Comparison of ENCODE assay signal across 1 cellular context in the genomic region with DNA sequence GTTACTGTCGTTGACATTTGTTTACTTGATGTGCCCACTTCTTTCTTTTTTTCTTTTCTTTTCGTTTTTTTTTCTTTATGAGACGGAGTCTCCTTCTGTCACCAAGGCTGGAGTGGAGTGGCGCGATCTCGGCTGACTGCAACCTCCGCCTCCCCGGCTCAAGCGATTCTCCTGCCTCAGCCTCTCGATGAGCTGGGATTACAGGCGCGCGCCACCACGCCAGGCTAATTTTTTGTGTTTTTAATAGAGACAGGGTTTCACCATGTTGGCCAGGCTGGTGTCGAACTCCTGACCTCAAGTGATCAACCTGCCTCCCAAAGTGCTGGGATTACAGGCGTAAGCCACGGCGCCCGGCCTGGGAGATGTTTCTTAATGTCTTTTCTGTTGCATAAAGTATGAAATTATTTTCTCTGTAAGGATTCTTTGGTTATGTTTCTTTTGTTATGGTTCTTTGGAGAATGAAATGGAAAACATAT.
TF ChIP-seq lines count a peak whose summit lies in the region.

No MANE protein-coding gene starts in this region.

TF ChIP-seq in K562, 482 proteins besides CTCF, POLR2A, EP300 and RAD21 (continued from another document):
- TF ChIP-seq KAT7 (CRISPR knock-in tag; IDR thresholded peaks at IDR 0.05; ENCODE audit: borderline replicate concordance) (0 out of 2 replicates have a peak, but pooled peaks have one; percentile 28), SRSF3 (IDR thresholded peaks at IDR 0.05; ENCODE audit: insufficient read depth, low read length) (no peak), BACH1 (tag; IDR thresholded peaks at IDR 0.05) (no peak), ZNF217 (CRISPR knock-in tag; IDR thresholded peaks at IDR 0.05) (no peak), BCOR (IDR thresholded peaks at IDR 0.05) (peak; percentile 90), RBBP5 (IDR thresholded peaks at IDR 0.05; ENCODE audit: borderline replicate concordance, insufficient read depth, low read length, poor library complexity, severe bottlenecking) (peak; percentile 60), KDM1A (IDR thresholded peaks at IDR 0.05) (peak in 1 of 2 experiments; percentile 53; a peak in 3 of 4 replicates), MYC (IDR thresholded peaks at IDR 0.05; ENCODE audit: low read depth, low read length) (no peak), MYC (CRISPR knock-in tag; IDR thresholded peaks at IDR 0.05; ENCODE audit: borderline replicate concordance, low read depth) (no peak), SMARCA5 (IDR thresholded peaks at IDR 0.05) (peak; percentile 94), GTF2E2 (tag; IDR thresholded peaks at IDR 0.05) (0 out of 2 replicates have a peak, but pooled peaks have one; percentile 27), ELF4 (CRISPR knock-in tag; IDR thresholded peaks at IDR 0.05) (peak; percentile 36; the same call in 1 of the 2 replicates), NBN (IDR thresholded peaks at IDR 0.05; ENCODE audit: low read depth) (peak; percentile 45), SMARCE1 (IDR thresholded peaks at IDR 0.05) (peak; percentile 48; the same call in 1 of the 2 replicates), PTBP1 (IDR thresholded peaks at IDR 0.05; ENCODE audit: low read depth, low read length) (no peak), GABPB1 (CRISPR knock-in tag; IDR thresholded peaks at IDR 0.05) (0 out of 2 replicates have a peak, but pooled peaks have one; percentile 5), CBX3 (IDR thresholded peaks at IDR 0.05; ENCODE audit: borderline replicate concordance in 1 of 2, low read length in 2 of 2) (no peak), MAFG (tag; conservative IDR thresholded peaks at IDR 0.05) (no peak), MIER1 (IDR thresholded peaks at IDR 0.05; ENCODE audit: low read depth) (peak; percentile 52; the same call in 1 of the 2 replicates), HDAC2 (IDR thresholded peaks at IDR 0.05) (peak; percentile 37; the same call in 1 of the 2 replicates), ZNF212 (CRISPR knock-in tag; IDR thresholded peaks at IDR 0.05) (no peak), ZNF282 (CRISPR knock-in tag; IDR thresholded peaks at IDR 0.05) (no peak), POLR3G (IDR thresholded peaks at IDR 0.05; ENCODE audit: extremely low read depth, insufficient read length, insufficient replicate concordance) (no peak), MCM7 (IDR thresholded peaks at IDR 0.05) (peak in 1 of 2 experiments; percentile 70; a peak in 1 of 4 replicates), TRIM28 (IDR thresholded peaks at IDR 0.05) (peak; percentile 69; the same call in 1 of the 2 replicates), HLTF (IDR thresholded peaks at IDR 0.05) (peak; percentile 89)
- TF ChIP-seq, protein P1, sequence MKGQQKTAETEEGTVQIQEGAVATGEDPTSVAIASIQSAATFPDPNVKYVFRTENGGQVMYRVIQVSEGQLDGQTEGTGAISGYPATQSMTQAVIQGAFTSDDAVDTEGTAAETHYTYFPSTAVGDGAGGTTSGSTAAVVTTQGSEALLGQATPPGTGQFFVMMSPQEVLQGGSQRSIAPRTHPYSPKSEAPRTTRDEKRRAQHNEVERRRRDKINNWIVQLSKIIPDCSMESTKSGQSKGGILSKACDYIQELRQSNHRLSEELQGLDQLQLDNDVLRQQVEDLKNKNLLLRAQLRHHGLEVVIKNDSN (CRISPR knock-in tag; IDR thresholded peaks at IDR 0.05) = no peak
- TF ChIP-seq, protein P2, sequence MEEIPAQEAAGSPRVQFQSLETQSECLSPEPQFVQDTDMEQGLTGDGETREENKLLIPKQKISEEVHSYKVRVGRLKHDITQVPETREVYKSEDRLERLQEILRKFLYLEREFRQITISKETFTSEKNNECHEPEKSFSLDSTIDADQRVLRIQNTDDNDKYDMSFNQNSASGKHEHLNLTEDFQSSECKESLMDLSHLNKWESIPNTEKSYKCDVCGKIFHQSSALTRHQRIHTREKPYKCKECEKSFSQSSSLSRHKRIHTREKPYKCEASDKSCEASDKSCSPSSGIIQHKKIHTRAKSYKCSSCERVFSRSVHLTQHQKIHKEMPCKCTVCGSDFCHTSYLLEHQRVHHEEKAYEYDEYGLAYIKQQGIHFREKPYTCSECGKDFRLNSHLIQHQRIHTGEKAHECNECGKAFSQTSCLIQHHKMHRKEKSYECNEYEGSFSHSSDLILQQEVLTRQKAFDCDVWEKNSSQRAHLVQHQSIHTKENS (CRISPR knock-in tag; IDR thresholded peaks at IDR 0.05) = no peak
- TF ChIP-seq, protein P3, sequence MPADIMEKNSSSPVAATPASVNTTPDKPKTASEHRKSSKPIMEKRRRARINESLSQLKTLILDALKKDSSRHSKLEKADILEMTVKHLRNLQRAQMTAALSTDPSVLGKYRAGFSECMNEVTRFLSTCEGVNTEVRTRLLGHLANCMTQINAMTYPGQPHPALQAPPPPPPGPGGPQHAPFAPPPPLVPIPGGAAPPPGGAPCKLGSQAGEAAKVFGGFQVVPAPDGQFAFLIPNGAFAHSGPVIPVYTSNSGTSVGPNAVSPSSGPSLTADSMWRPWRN (IDR thresholded peaks at IDR 0.05; ENCODE audit: low read depth) = no peak; the same call in 1 of the 2 replicates
- TF ChIP-seq, protein P4, sequence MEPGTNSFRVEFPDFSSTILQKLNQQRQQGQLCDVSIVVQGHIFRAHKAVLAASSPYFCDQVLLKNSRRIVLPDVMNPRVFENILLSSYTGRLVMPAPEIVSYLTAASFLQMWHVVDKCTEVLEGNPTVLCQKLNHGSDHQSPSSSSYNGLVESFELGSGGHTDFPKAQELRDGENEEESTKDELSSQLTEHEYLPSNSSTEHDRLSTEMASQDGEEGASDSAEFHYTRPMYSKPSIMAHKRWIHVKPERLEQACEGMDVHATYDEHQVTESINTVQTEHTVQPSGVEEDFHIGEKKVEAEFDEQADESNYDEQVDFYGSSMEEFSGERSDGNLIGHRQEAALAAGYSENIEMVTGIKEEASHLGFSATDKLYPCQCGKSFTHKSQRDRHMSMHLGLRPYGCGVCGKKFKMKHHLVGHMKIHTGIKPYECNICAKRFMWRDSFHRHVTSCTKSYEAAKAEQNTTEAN (CRISPR knock-in tag; IDR thresholded peaks at IDR 0.05) = no peak
- TF ChIP-seq, protein P5, sequence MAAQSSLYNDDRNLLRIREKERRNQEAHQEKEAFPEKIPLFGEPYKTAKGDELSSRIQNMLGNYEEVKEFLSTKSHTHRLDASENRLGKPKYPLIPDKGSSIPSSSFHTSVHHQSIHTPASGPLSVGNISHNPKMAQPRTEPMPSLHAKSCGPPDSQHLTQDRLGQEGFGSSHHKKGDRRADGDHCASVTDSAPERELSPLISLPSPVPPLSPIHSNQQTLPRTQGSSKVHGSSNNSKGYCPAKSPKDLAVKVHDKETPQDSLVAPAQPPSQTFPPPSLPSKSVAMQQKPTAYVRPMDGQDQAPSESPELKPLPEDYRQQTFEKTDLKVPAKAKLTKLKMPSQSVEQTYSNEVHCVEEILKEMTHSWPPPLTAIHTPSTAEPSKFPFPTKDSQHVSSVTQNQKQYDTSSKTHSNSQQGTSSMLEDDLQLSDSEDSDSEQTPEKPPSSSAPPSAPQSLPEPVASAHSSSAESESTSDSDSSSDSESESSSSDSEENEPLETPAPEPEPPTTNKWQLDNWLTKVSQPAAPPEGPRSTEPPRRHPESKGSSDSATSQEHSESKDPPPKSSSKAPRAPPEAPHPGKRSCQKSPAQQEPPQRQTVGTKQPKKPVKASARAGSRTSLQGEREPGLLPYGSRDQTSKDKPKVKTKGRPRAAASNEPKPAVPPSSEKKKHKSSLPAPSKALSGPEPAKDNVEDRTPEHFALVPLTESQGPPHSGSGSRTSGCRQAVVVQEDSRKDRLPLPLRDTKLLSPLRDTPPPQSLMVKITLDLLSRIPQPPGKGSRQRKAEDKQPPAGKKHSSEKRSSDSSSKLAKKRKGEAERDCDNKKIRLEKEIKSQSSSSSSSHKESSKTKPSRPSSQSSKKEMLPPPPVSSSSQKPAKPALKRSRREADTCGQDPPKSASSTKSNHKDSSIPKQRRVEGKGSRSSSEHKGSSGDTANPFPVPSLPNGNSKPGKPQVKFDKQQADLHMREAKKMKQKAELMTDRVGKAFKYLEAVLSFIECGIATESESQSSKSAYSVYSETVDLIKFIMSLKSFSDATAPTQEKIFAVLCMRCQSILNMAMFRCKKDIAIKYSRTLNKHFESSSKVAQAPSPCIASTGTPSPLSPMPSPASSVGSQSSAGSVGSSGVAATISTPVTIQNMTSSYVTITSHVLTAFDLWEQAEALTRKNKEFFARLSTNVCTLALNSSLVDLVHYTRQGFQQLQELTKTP (IDR thresholded peaks at IDR 0.05; ENCODE audit: low read depth in 1 of 2, partially characterized antibody in 2 of 2) = peak in 1 of 2 experiments; percentile 29
- TF ChIP-seq, protein P6, sequence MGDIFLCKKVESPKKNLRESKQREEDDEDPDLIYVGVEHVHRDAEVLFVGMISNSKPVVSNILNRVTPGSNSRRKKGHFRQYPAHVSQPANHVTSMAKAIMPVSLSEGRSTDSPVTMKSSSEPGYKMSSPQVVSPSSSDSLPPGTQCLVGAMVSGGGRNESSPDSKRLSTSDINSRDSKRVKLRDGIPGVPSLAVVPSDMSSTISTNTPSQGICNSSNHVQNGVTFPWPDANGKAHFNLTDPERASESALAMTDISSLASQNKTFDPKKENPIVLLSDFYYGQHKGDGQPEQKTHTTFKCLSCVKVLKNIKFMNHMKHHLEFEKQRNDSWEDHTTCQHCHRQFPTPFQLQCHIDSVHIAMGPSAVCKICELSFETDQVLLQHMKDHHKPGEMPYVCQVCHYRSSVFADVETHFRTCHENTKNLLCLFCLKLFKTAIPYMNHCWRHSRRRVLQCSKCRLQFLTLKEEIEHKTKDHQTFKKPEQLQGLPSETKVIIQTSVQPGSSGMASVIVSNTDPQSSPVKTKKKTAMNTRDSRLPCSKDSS (IDR thresholded peaks at IDR 0.05; ENCODE audit: low read depth, partially characterized antibody) = peak; percentile 60
